22 cellular contexts compared by ENCODE assay signal in genomic region chr1:176531896-176532892, GRCh38.
"Had no signal": no experiment of that assay in that cellular context is flagged by ENCODE, and none has a peak within 500 bp of the region (broad histone marks: within the 10 kb centered on the region; RNA-seq: fewer than 3 reads in every experiment).

No MANE protein-coding gene starts in this region.

- H2AFZ ChIP-seq: hepatocyte had no signal

- H3K27me3 ChIP-seq: ascending aorta, breast epithelium, suprapubic skin, transverse colon, vagina had no signal

- ATAC-seq: activated CD8-positive, alpha-beta T cell treated with anti-CD3 and anti-CD28 coated beads, Interleukin-2, amount 10 ng/mL, durations not matched to agents 7 days and 5 days; activated T-cell treated with anti-CD3 and anti-CD28 coated beads, Interleukin-2, amount 50 U/mL, for 4 hours; effector memory CD8-positive, alpha-beta T cell; mucosa of descending colon; psoas muscle; sciatic nerve; stimulated activated naive CD8-positive, alpha-beta T cell treated with anti-CD3 and anti-CD28 coated beads, Interleukin-15, amount 100 ng/mL, for 72 hours had no signal

- H3K9me3 ChIP-seq: ascending aorta, breast epithelium, mucosa of descending colon, psoas muscle, suprapubic skin, transverse colon, vagina had no signal

- H3K4me1 ChIP-seq: ascending aorta, breast epithelium, psoas muscle, suprapubic skin, transverse colon, vagina had no signal

- H3K4me2 ChIP-seq: hepatocyte, smooth muscle cell had no signal

- H3K36me3 ChIP-seq: ascending aorta, breast epithelium, suprapubic skin, transverse colon, vagina had no signal

- H3K4me3 ChIP-seq: ascending aorta, breast epithelium, hepatocyte, mucosa of descending colon, psoas muscle, smooth muscle cell, suprapubic skin, transverse colon, vagina had no signal

- H3K27ac ChIP-seq: ascending aorta, breast epithelium, hepatocyte, psoas muscle, suprapubic skin, transverse colon, vagina had no signal

- DNase-seq: activated CD4-positive, alpha-beta T cell treated with anti-CD3 and anti-CD28 coated beads, Interleukin-2, amount 10 ng/mL, durations not matched to agents 7 days and 5 days; activated CD8-positive, alpha-beta T cell treated with anti-CD3 and anti-CD28 coated beads, Interleukin-2, amount 10 ng/mL, durations not matched to agents 7 days and 5 days; activated effector memory CD4-positive, alpha-beta T cell treated with Interleukin-2 at 50 U/mL for 16 hours; activated naive CD4-positive, alpha-beta T cell treated with anti-CD3 and anti-CD28 coated beads, Interleukin-2, amount 10 ng/mL, durations not matched to agents 7 days and 5 days; activated T-cell treated with anti-CD3 and anti-CD28 coated beads, Interleukin-2, amount 50 U/mL, for 4 hours; effector memory CD8-positive, alpha-beta T cell; foreskin fibroblast; islet precursor cell; mesenchymal stem cell; mucosa of descending colon; naive B cell; psoas muscle; stimulated activated CD4-positive, alpha-beta T cell treated with anti-CD3 and anti-CD28 coated beads, Interleukin-4, amount 100 ng/mL, for 1 hour; stimulated activated naive CD8-positive, alpha-beta T cell treated with anti-CD3 and anti-CD28 coated beads, Interleukin-15, amount 100 ng/mL, for 72 hours; transverse colon had no signal

- H3K79me2 ChIP-seq: hepatocyte had no signal
